1 cellular context compared by ENCODE assay signal in genomic region chr18:49988733-49989132, GRCh38.
TF ChIP-seq lines count a peak whose summit lies in the region.

No MANE protein-coding gene starts in this region.

TF ChIP-seq in GM23338, 12 proteins besides CTCF, POLR2A, EP300 and RAD21 (continued from another document):
- peak; percentile 37; the same call in 1 of the 2 replicates for TF ChIP-seq ETS1 (IDR thresholded peaks at IDR 0.05)
